ENCODE assay signal across 8 cellular contexts in genomic region chr20:24992420-24993205, GRCh38. TPM values are rescaled to one million over a fixed set of nuclear protein-coding genes. Genes with fewer than 3 reads are reported as not detected.
DNase-seq lines count a peak whose midpoint lies in the region; TF ChIP-seq lines count a peak whose summit lies in the region.

Gene APMAP, minus strand, starts transcription at chr20:24992751. Its CDS starts 63 bp downstream, at chr20:24992688.

- CTCF ChIA-PET in SK-N-SH (lab: Yijun Ruan, JAX) = interaction anchor here (1.2 to 4.7 kb wide), 7 partner anchors 71 to 415 kb away, joined by 3 to 48 read pairs (median 7); partner anchors contain the start of gene GINS1

- H3K4me3 ChIP-seq in GM06990 (replicated peaks; ENCODE audit: low read depth, low read length) = peak within 1 kb of the TSS; percentile 96
- peak within 1 kb of the TSS; percentile 86 for H3K4me3 ChIP-seq in HFF-Myc (replicated peaks; ENCODE audit: low read depth, low read length)
- peak within 1 kb of the TSS; percentile 91 to 95 for H3K4me3 ChIP-seq in SK-N-SH (ENCODE audit: low read depth in 2 of 2, low read length in 1 of 2)
- H3K4me3 ChIP-seq in suprapubic skin = peak within 1 kb of the TSS; percentile 80

- TF ChIP-seq CTCF in GM06990 (IDR thresholded peaks at IDR 0.05; ENCODE audit: insufficient read depth, low read length, poor library complexity, severe bottlenecking) = no peak
- TF ChIP-seq CTCF in HFF-Myc (IDR thresholded peaks at IDR 0.05; ENCODE audit: low read depth, low read length, missing control alignments) = no peak
- no peak for TF ChIP-seq CTCF in SK-N-SH (IDR thresholded peaks at IDR 0.05)
- no peak for TF ChIP-seq CTCF in suprapubic skin (IDR thresholded peaks at IDR 0.05)

- peaks cover 44% of the 10 kb centered on the region for H3K79me2 ChIP-seq in SK-N-SH (ENCODE audit: insufficient read depth)

- H3K9ac ChIP-seq in SK-N-SH = peak within 1 kb of the TSS; percentile 75

- H3K9me3 ChIP-seq in SK-N-SH (no peaks in the 10 kb centered on the region), suprapubic skin (no peaks in the 10 kb centered on the region)

- H3K27me3 ChIP-seq in GM06990 (replicated peaks; ENCODE audit: control insufficient read depth, insufficient read depth, low read length) = no peaks in the 10 kb centered on the region
- H3K27me3 ChIP-seq in SK-N-SH (ENCODE audit: insufficient read depth) = no peaks in the 10 kb centered on the region
- H3K27me3 ChIP-seq in suprapubic skin = no peaks in the 10 kb centered on the region

- peak within 1 kb of the TSS; percentile 95 for H3K4me2 ChIP-seq in SK-N-SH

- TF ChIP-seq POLR2A in suprapubic skin (IDR thresholded peaks at IDR 0.05) = peak; percentile 84 to 96

- TF ChIP-seq EP300 in SK-N-SH (IDR thresholded peaks at IDR 0.05; ENCODE audit: borderline replicate concordance in 1 of 2, low read depth in 1 of 2, low read length in 1 of 2) (no peak), suprapubic skin (IDR thresholded peaks at IDR 0.05) (no peak)

- DNase-seq in GM06990 (ENCODE audit: extremely low read depth, insufficient read length) (peak; percentile 95), HFF-Myc (ENCODE audit: extremely low read depth, low read depth) (peak; percentile 66), MV-4-11 (lab: John Stamatoyannopoulos, UW) (peak; percentile 84), SK-N-SH (peak; percentile 98), germinal center (ENCODE audit: low spot score) (peak; percentile 97), occipital lobe (lab: John Stamatoyannopoulos, UW) (peak; percentile 92), suprapubic skin (ENCODE audit: low spot score in 2 of 2) (peak; percentile 97)
- peak; percentile 98 for DNase-seq in activated naive CD4-positive, alpha-beta T cell treated with anti-CD3 and anti-CD28 coated beads, Interleukin-2, amount 50 U/mL, for 16 hours

- H3K4me1 ChIP-seq in SK-N-SH (ENCODE audit: control insufficient read depth in 1 of 2, insufficient read depth in 2 of 2, low read depth in 1 of 2, low read length in 1 of 2) = peaks cover 17 to 20% of the 10 kb centered on the region in 2 experiments; a peak in 3 of 4 replicates
- peaks cover 60% of the 10 kb centered on the region for H3K4me1 ChIP-seq in suprapubic skin

- no peaks in the 10 kb centered on the region for H3K9me2 ChIP-seq in SK-N-SH

- H2AFZ ChIP-seq in SK-N-SH (ENCODE audit: low read depth) = peak within 1 kb of the TSS; percentile 88

- WGBS in SK-N-SH (ENCODE audit: low lambda C conversion rate) = 0% methylated on average over 13 of the region's 74 CpGs
- WGBS in suprapubic skin = 3% methylated on average over 14 of the region's 74 CpGs

- no peaks in the 10 kb centered on the region for H3K36me3 ChIP-seq in GM06990 (ENCODE audit: control insufficient read depth, insufficient read depth, low read length)
- peaks cover 0 to 3% of the 10 kb centered on the region in 2 experiments for H3K36me3 ChIP-seq in SK-N-SH (replicated peaks in 1 of 2; ENCODE audit: control insufficient read depth in 1 of 2, insufficient read depth in 2 of 2, low read length in 1 of 2)
- H3K36me3 ChIP-seq in suprapubic skin = no peaks in the 10 kb centered on the region

- peaks cover 11% of the 10 kb centered on the region for H3F3A ChIP-seq in SK-N-SH (replicated peaks; ENCODE audit: insufficient read depth)

- no peaks in the 10 kb centered on the region for H4K20me1 ChIP-seq in SK-N-SH (ENCODE audit: insufficient read depth)

- POLR2A ChIA-PET in SK-N-SH (lab: Yijun Ruan, JAX) = no interaction called here

- no peak for TF ChIP-seq RAD21 in SK-N-SH (IDR thresholded peaks at IDR 0.05; ENCODE audit: low read length)

- peak within 1 kb of the TSS; percentile 76 to 89 for H3K27ac ChIP-seq in SK-N-SH (ENCODE audit: low read depth in 2 of 2, low read length in 1 of 2)
- H3K27ac ChIP-seq in suprapubic skin = peak within 1 kb of the TSS; percentile 97

TF ChIP-seq in SK-N-SH, 30 proteins besides CTCF, POLR2A, EP300 and RAD21 (continues in another document):
- no peak for TF ChIP-seq NFIC (IDR thresholded peaks at IDR 0.05; ENCODE audit: borderline replicate concordance)
- TF ChIP-seq FOXJ3 (CRISPR knock-in tag; IDR thresholded peaks at IDR 0.05) = peak; percentile 55; the same call in 1 of the 2 replicates
- peak; percentile 90 for TF ChIP-seq MAX (IDR thresholded peaks at IDR 0.05; ENCODE audit: low read depth)
- TF ChIP-seq PBX3 (IDR thresholded peaks at IDR 0.05) = no peak
- TF ChIP-seq TAF1 (IDR thresholded peaks at IDR 0.05; ENCODE audit: borderline replicate concordance, low read depth, low read length) = peak; percentile 85
- TF ChIP-seq RCOR1 (IDR thresholded peaks at IDR 0.05; ENCODE audit: low read length) = no peak
- TF ChIP-seq USF1 (IDR thresholded peaks at IDR 0.05; ENCODE audit: borderline replicate concordance, low read depth) = peak; percentile 54; the same call in 1 of the 2 replicates
- TF ChIP-seq CHD2 (IDR thresholded peaks at IDR 0.05; ENCODE audit: low read length, partially characterized antibody) = no peak
- TF ChIP-seq EZH2phosphoT487 (IDR thresholded peaks at IDR 0.05; ENCODE audit: borderline replicate concordance, low read depth) = no peak
- peak; percentile 19; the same call in 1 of the 2 replicates for TF ChIP-seq GATA2 (CRISPR knock-in tag; IDR thresholded peaks at IDR 0.05)
- TF ChIP-seq YY1 (IDR thresholded peaks at IDR 0.05; ENCODE audit: low read depth) = no peak
- TF ChIP-seq FOSL2 (IDR thresholded peaks at IDR 0.05; ENCODE audit: borderline replicate concordance, low read depth) = no peak
- TF ChIP-seq REST (IDR thresholded peaks at IDR 0.05; ENCODE audit: low read depth, low read length) = no peak
- no peak for TF ChIP-seq TEAD4 (IDR thresholded peaks at IDR 0.05; ENCODE audit: borderline replicate concordance, insufficient read depth)
- TF ChIP-seq GABPA (IDR thresholded peaks at IDR 0.05; ENCODE audit: low read depth) = peak; percentile 92
- no peak for TF ChIP-seq MEF2A (IDR thresholded peaks at IDR 0.05; ENCODE audit: borderline replicate concordance, low read depth)
- TF ChIP-seq NRF1 (IDR thresholded peaks at IDR 0.05; ENCODE audit: low read depth, low read length) = peak; percentile 2; the same call in 1 of the 2 replicates
- peak; percentile 75; the same call in 1 of the 2 replicates for TF ChIP-seq SIN3A (IDR thresholded peaks at IDR 0.05; ENCODE audit: borderline replicate concordance, low read depth, low read length)
- TF ChIP-seq FOXM1 (IDR thresholded peaks at IDR 0.05; ENCODE audit: low read depth) = no peak

RNA-seq across cellular contexts. Expression of gene APMAP, which starts in this region (rescaled TPM):
- polyA plus RNA-seq in SK-N-SH (2012; rRNA removed) = 107 and 115 TPM in 2 replicates
- polyA plus RNA-seq in SK-N-SH (2012; cell fraction: cytosol; rRNA removed) = 123 and 130 TPM in 2 replicates
- 81.8 and 94.1 TPM in 2 replicates for polyA plus RNA-seq in SK-N-SH (2012; cell fraction: nucleus; rRNA removed)
- 60.7 TPM for total RNA-seq in occipital lobe
- total RNA-seq in suprapubic skin = 10 to 100 TPM; 61.8 to 89.3 (median 69.9) TPM

Comparison
In these comparisons a context has a peak if more than half of its experiments do, and no peak if none do; other contexts are left out.
1. Peak in every context shown above with its lines: DNase-seq, H3K4me3 ChIP-seq and H3K27ac ChIP-seq.